8 cellular contexts compared by ENCODE assay signal in genomic region chr3:2921903-2922302, GRCh38.
A peak's percentile ranks its signal among the peaks of the same experiment; 100 is the strongest.
DNase-seq lines count a peak whose midpoint lies in the region; ATAC-seq and TF ChIP-seq lines count a peak whose summit lies in the region.
"Had no signal": no experiment of that assay in that cellular context is flagged by ENCODE, and none has a peak within 500 bp of the region (broad histone marks: within the 10 kb centered on the region; RNA-seq: fewer than 3 reads in every experiment).

No MANE protein-coding gene starts in this region.

- ATAC-seq in GM18498 (IDR thresholded peaks at IDR 0.05; ENCODE audit: unreplicated experiment) (peak; percentile 85), GM21717 (IDR thresholded peaks at IDR 0.05; ENCODE audit: unreplicated experiment) (peak; percentile 51), lower lobe of right lung (peak; percentile 39 to 67)

- H3K27me3 ChIP-seq in lower lobe of right lung (ENCODE audit: low read depth): no peaks in the 10 kb centered on the region
- H3K27me3 ChIP-seq: thyroid gland had no signal

- no peaks in the 10 kb centered on the region for H3K9me3 ChIP-seq in lower lobe of right lung
- H3K9me3 ChIP-seq: thyroid gland had no signal

- intact Hi-C loops in lower lobe of right lung (cut with DNase I): no loop called here

- H3K36me3 ChIP-seq in lower lobe of right lung: no peaks in the 10 kb centered on the region
- H3K36me3 ChIP-seq: thyroid gland had no signal

- H3K4me1 ChIP-seq in lower lobe of right lung: no peaks in the 10 kb centered on the region
- H3K4me1 ChIP-seq: thyroid gland had no signal

- TF ChIP-seq CTCF in LNCAP (IDR thresholded peaks at IDR 0.05) (peak; percentile 59), VCaP (conservative IDR thresholded peaks at IDR 0.05) (peak; percentile 81), lower lobe of right lung (IDR thresholded peaks at IDR 0.05) (peak; percentile 43), RWPE1 (conservative IDR thresholded peaks at IDR 0.05; ENCODE audit: low read depth) (no peak)

- CTCF ChIA-PET in RWPE1 (lab: Yijun Ruan, JAX): interaction anchor here (0.6 kb wide), 2 partner anchors 37 to 368 kb away, joined by 3 to 5 read pairs; no protein-coding TSS in a partner anchor

- peak overlapping the region; percentile 11; the same call in 1 of the 2 replicates for H3K27ac ChIP-seq in VCaP
- no peak overlapping the region for H3K27ac ChIP-seq in lower lobe of right lung
- H3K27ac ChIP-seq in RWPE1: no peak overlapping the region
- H3K27ac ChIP-seq: thyroid gland had no signal

- DNase-seq in lower lobe of right lung: no peak
- no peak for DNase-seq in activated CD8-positive, alpha-beta memory T cell treated with anti-CD3 and anti-CD28 coated beads, Interleukin-2, amount 50 U/mL, for 4 hours
- no peak for DNase-seq in RWPE1 (ENCODE audit: low spot score)

- no peak overlapping the region for H3K4me3 ChIP-seq in lower lobe of right lung
- H3K4me3 ChIP-seq: thyroid gland had no signal

- POLR2A ChIA-PET in RWPE1 (lab: Yijun Ruan, JAX; ENCODE audit: low non-redundant PET): no interaction called here
